ENCODE assay signal across 33 cellular contexts in the genomic region with DNA sequence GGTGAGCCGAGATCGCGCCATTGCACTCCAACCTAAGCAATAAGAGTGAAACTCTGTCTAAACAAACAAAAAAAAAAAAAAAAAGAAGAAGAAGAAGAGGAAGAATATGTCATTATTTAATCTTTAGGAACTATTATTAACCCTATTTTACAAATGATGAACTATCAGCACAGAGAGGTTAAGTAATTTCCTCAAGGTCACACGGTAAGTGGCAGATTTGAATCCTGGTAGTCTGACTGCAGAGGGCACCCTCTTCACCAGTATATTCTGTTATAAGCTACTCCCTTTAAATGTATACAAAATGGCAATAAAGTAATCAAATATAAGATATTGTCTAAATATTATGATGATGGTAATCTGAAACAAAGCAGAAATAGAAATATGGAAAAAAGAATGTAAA.
"Had no signal": no experiment of that assay in that cellular context is flagged by ENCODE, and none has a peak within 500 bp of the region (broad histone marks: within the 10 kb centered on the region; RNA-seq: fewer than 3 reads in every experiment).

No MANE protein-coding gene starts in this region.

- H3K9me3 ChIP-seq: adrenal gland, body of pancreas, colonic mucosa, gastrocnemius medialis, heart left ventricle had no signal

- H3K27ac ChIP-seq: colonic mucosa had no signal

- H3K27me3 ChIP-seq: adrenal gland, body of pancreas, colonic mucosa, gastrocnemius medialis, heart left ventricle had no signal

- H3K27ac Mint-ChIP-seq: activated B cell treated with CpG ODN at 0.5 μM for 24 hours; activated CD8-positive, alpha-beta memory T cell treated with anti-CD3 and anti-CD28 coated beads, Interleukin-2, amount 10 ng/mL, durations not matched to agents 7 days and 5 days; activated CD8-positive, alpha-beta T cell treated with anti-CD3 and anti-CD28 coated beads, Interleukin-2, amount 10 ng/mL, durations not matched to agents 7 days and 5 days; activated naive CD4-positive, alpha-beta T cell treated with anti-CD3 and anti-CD28 coated beads for 36 hours; activated naive CD4-positive, alpha-beta T cell treated with anti-CD3 and anti-CD28 coated beads, Interleukin-2, amount 50 U/mL, for 24 hours; activated naive CD8-positive, alpha-beta T cell treated with anti-CD3 and anti-CD28 coated beads for 36 hours; activated naive CD8-positive, alpha-beta T cell treated with anti-CD3 and anti-CD28 coated beads, Interleukin-2, amount 50 U/mL, for 24 hours; activated T-helper 1 cell treated with anti-CD3 and anti-CD28 coated beads, Interleukin-12 subunit alpha, Interleukin-12 subunit beta, Interleukin-2, Interleukin-4 antibody, amounts not matched to agents 30 ng/mL and 10 ng/mL and 1 ng/mL, durations not matched to agents 14 hours and 24 hours and 36 hours; activated T-helper 2 cell treated with anti-CD3 and anti-CD28 coated beads, Interferon-gamma antibody, Interleukin-2, Interleukin-4, amounts not matched to agents 10 μg/mL and 5 μg/mL and 100 μg/mL, durations not matched to agents 14 hours and 24 hours and 36 hours; endodermal cell; T-helper 17 cell; T-helper 2 cell treated with Interferon-gamma antibody and Interleukin-4, amounts not matched to agents 5 μg/mL and 100 μg/mL, for 36 hours had no signal

- H3K36me3 Mint-ChIP-seq: activated naive CD4-positive, alpha-beta T cell treated with anti-CD3 and anti-CD28 coated beads, Interleukin-2, amount 50 U/mL, for 24 hours; activated naive CD8-positive, alpha-beta T cell treated with anti-CD3 and anti-CD28 coated beads for 36 hours had no signal

- ATAC-seq: activated CD4-positive, CD25-positive, alpha-beta regulatory T cell treated with anti-CD3 and anti-CD28 coated beads, Interleukin-2, amount 50 U/mL, for 24 hours; activated CD8-positive, alpha-beta memory T cell treated with anti-CD3 and anti-CD28 coated beads, Interleukin-2, amount 10 ng/mL, durations not matched to agents 7 days and 5 days; activated CD8-positive, alpha-beta T cell treated with anti-CD3 and anti-CD28 coated beads, Interleukin-2, amount 10 ng/mL, durations not matched to agents 7 days and 5 days; activated naive CD8-positive, alpha-beta T cell treated with anti-CD3 and anti-CD28 coated beads, Interleukin-2, amount 50 U/mL, for 24 hours; body of pancreas; esophagus mucosa; gastrocnemius medialis; heart left ventricle; T-helper 17 cell had no signal

- H3K9me3 Mint-ChIP-seq: activated B cell treated with CpG ODN at 0.5 μM for 24 hours; activated naive CD4-positive, alpha-beta T cell treated with anti-CD3 and anti-CD28 coated beads for 36 hours; activated naive CD4-positive, alpha-beta T cell treated with anti-CD3 and anti-CD28 coated beads, Interleukin-2, amount 50 U/mL, for 24 hours; activated naive CD8-positive, alpha-beta T cell treated with anti-CD3 and anti-CD28 coated beads for 36 hours; activated naive CD8-positive, alpha-beta T cell treated with anti-CD3 and anti-CD28 coated beads, Interleukin-2, amount 50 U/mL, for 24 hours; activated T-helper 1 cell treated with anti-CD3 and anti-CD28 coated beads, Interleukin-12 subunit alpha, Interleukin-12 subunit beta, Interleukin-2, Interleukin-4 antibody, amounts not matched to agents 30 ng/mL and 10 ng/mL and 1 ng/mL, durations not matched to agents 14 hours and 24 hours and 36 hours; activated T-helper 2 cell treated with anti-CD3 and anti-CD28 coated beads, Interferon-gamma antibody, Interleukin-2, Interleukin-4, amounts not matched to agents 10 μg/mL and 5 μg/mL and 100 μg/mL, durations not matched to agents 14 hours and 24 hours and 36 hours; endodermal cell; T-helper 2 cell treated with Interferon-gamma antibody and Interleukin-4, amounts not matched to agents 5 μg/mL and 100 μg/mL, for 36 hours had no signal

- H3K36me3 ChIP-seq: adrenal gland, colonic mucosa, gastrocnemius medialis, WERI-Rb-1 had no signal

- H3K27me3 Mint-ChIP-seq: activated B cell treated with CpG ODN at 0.5 μM for 24 hours; activated CD8-positive, alpha-beta memory T cell treated with anti-CD3 and anti-CD28 coated beads, Interleukin-2, amount 10 ng/mL, durations not matched to agents 7 days and 5 days; activated naive CD4-positive, alpha-beta T cell treated with anti-CD3 and anti-CD28 coated beads, Interleukin-2, amount 50 U/mL, for 24 hours; activated naive CD8-positive, alpha-beta T cell treated with anti-CD3 and anti-CD28 coated beads for 36 hours; activated naive CD8-positive, alpha-beta T cell treated with anti-CD3 and anti-CD28 coated beads, Interleukin-2, amount 50 U/mL, for 24 hours; T-helper 17 cell had no signal

- DNase-seq: activated B cell treated with CpG ODN at 0.5 μM for 24 hours; activated CD4-positive, alpha-beta T cell treated with anti-CD3 and anti-CD28 coated beads for 48 hours; activated CD4-positive, alpha-beta T cell treated with anti-CD3 and anti-CD28 coated beads, Interleukin-2, amount 50 U/mL, for 1 hour; activated CD4-positive, alpha-beta T cell treated with anti-CD3 and anti-CD28 coated beads, Interleukin-2, amount 50 U/mL, for 48 hours; activated CD8-positive, alpha-beta memory T cell treated with anti-CD3 and anti-CD28 coated beads, Interleukin-2, amount 10 ng/mL, durations not matched to agents 7 days and 5 days; activated CD8-positive, alpha-beta memory T cell treated with anti-CD3 and anti-CD28 coated beads, Interleukin-2, amount 50 U/mL, for 4 hours; activated CD8-positive, alpha-beta T cell treated with anti-CD3 and anti-CD28 coated beads, Interleukin-2, amount 10 ng/mL, durations not matched to agents 7 days and 5 days; activated effector memory CD4-positive, alpha-beta T cell treated with anti-CD3 and anti-CD28 coated beads, Interleukin-2, amount 50 U/mL, for 16 hours; activated naive CD4-positive, alpha-beta T cell treated with anti-CD3 and anti-CD28 coated beads for 36 hours; activated naive CD8-positive, alpha-beta T cell treated with anti-CD3 and anti-CD28 coated beads for 36 hours; activated naive CD8-positive, alpha-beta T cell treated with anti-CD3 and anti-CD28 coated beads, Interleukin-2, amount 50 U/mL, for 24 hours; activated T-cell treated with anti-CD3 and anti-CD28 coated beads, Interleukin-2, amount 50 U/mL, for 1 hour; activated T-cell treated with anti-CD3 and anti-CD28 coated beads, Interleukin-2, amount 50 U/mL, for 48 hours; adrenal gland; amygdala; body of pancreas; caudate nucleus; colonic mucosa; effector CD8-positive, alpha-beta T cell; endodermal cell; foreskin fibroblast; gastrocnemius medialis; glutamatergic neuron; heart left ventricle; T-helper 17 cell; T1000; WERI-Rb-1 had no signal

- H3K4me3 Mint-ChIP-seq: activated B cell treated with CpG ODN at 0.5 μM for 24 hours; activated CD8-positive, alpha-beta memory T cell treated with anti-CD3 and anti-CD28 coated beads, Interleukin-2, amount 10 ng/mL, durations not matched to agents 7 days and 5 days; activated CD8-positive, alpha-beta T cell treated with anti-CD3 and anti-CD28 coated beads, Interleukin-2, amount 10 ng/mL, durations not matched to agents 7 days and 5 days; activated naive CD4-positive, alpha-beta T cell treated with anti-CD3 and anti-CD28 coated beads for 36 hours; activated naive CD4-positive, alpha-beta T cell treated with anti-CD3 and anti-CD28 coated beads, Interleukin-2, amount 50 U/mL, for 24 hours; activated naive CD8-positive, alpha-beta T cell treated with anti-CD3 and anti-CD28 coated beads for 36 hours; activated naive CD8-positive, alpha-beta T cell treated with anti-CD3 and anti-CD28 coated beads, Interleukin-2, amount 50 U/mL, for 24 hours; activated T-helper 1 cell treated with anti-CD3 and anti-CD28 coated beads, Interleukin-12 subunit alpha, Interleukin-12 subunit beta, Interleukin-2, Interleukin-4 antibody, amounts not matched to agents 30 ng/mL and 10 ng/mL and 1 ng/mL, durations not matched to agents 14 hours and 24 hours and 36 hours; endodermal cell; T-helper 17 cell; T-helper 2 cell treated with Interferon-gamma antibody and Interleukin-4, amounts not matched to agents 5 μg/mL and 100 μg/mL, for 36 hours had no signal

- H3K4me3 ChIP-seq: adrenal gland, body of pancreas, colonic mucosa, gastrocnemius medialis, heart left ventricle had no signal
